In genomic region chr12:13390921-13391320, GRCh38 we compare ENCODE assay signal across 2 cellular contexts.
TF ChIP-seq lines count a peak whose summit lies in the region.

No MANE protein-coding gene starts in this region.

TF ChIP-seq in A549, 52 proteins besides CTCF, POLR2A, EP300 and RAD21 (continued from another document):
- no peak for TF ChIP-seq FOXS1 (CRISPR knock-in tag; IDR thresholded peaks at IDR 0.05)
- TF ChIP-seq KDM5A (IDR thresholded peaks at IDR 0.05): no peak
- no peak for TF ChIP-seq FOSB (CRISPR knock-in tag; IDR thresholded peaks at IDR 0.05)
- no peak for TF ChIP-seq HES2 (IDR thresholded peaks at IDR 0.05)
- TF ChIP-seq E2F6 (IDR thresholded peaks at IDR 0.05; ENCODE audit: borderline replicate concordance, low read depth): no peak
- TF ChIP-seq NR3C1 (IDR thresholded peaks at IDR 0.05): no peak
- TF ChIP-seq PHF8 (IDR thresholded peaks at IDR 0.05; ENCODE audit: borderline replicate concordance, low read depth): no peak
- no peak for TF ChIP-seq KDM1A (IDR thresholded peaks at IDR 0.05; ENCODE audit: low read depth)
- TF ChIP-seq USF2 (IDR thresholded peaks at IDR 0.05): no peak
- TF ChIP-seq RARB (CRISPR knock-in tag; IDR thresholded peaks at IDR 0.05): no peak
- TF ChIP-seq CHD2 (IDR thresholded peaks at IDR 0.05; ENCODE audit: low read length, partially characterized antibody): no peak
- no peak for TF ChIP-seq JUNB (IDR thresholded peaks at IDR 0.05)
- no peak for TF ChIP-seq ZNF302 (CRISPR knock-in tag; IDR thresholded peaks at IDR 0.05)
- TF ChIP-seq CBX2 (IDR thresholded peaks at IDR 0.05; ENCODE audit: borderline replicate concordance, low read depth): no peak
- no peak for TF ChIP-seq ATOH8 (CRISPR knock-in tag; IDR thresholded peaks at IDR 0.05; ENCODE audit: low read depth)
- TF ChIP-seq TP53 (CRISPR knock-in tag; IDR thresholded peaks at IDR 0.05): no peak
- no peak for TF ChIP-seq JUN (IDR thresholded peaks at IDR 0.05)

TF ChIP-seq in HCT116, 20 proteins besides CTCF, POLR2A, EP300 and RAD21 (continued from another document):
- TF ChIP-seq EZH2phosphoT487 (IDR thresholded peaks at IDR 0.05; ENCODE audit: borderline replicate concordance) (no peak), JUND (IDR thresholded peaks at IDR 0.05) (no peak), TCF7L2 (IDR thresholded peaks at IDR 0.05; ENCODE audit: borderline replicate concordance, extremely low read depth, insufficient read depth, insufficient read length) (no peak), CBX3 (IDR thresholded peaks at IDR 0.05; ENCODE audit: low read depth) (no peak), POLR2AphosphoS5 (IDR thresholded peaks at IDR 0.05; ENCODE audit: low read depth, low read length) (no peak), REST (IDR thresholded peaks at IDR 0.05; ENCODE audit: low read depth) (no peak), ZNF274 (IDR thresholded peaks at IDR 0.05; ENCODE audit: low read depth, low read length) (no peak), EGR1 (IDR thresholded peaks at IDR 0.05; ENCODE audit: low read depth) (no peak), SP1 (IDR thresholded peaks at IDR 0.05; ENCODE audit: low read depth) (no peak), CEBPB (IDR thresholded peaks at IDR 0.05; ENCODE audit: low read depth) (no peak), YY1 (IDR thresholded peaks at IDR 0.05; ENCODE audit: extremely low read depth, insufficient replicate concordance, low read depth, low read length) (no peak), ATF3 (IDR thresholded peaks at IDR 0.05) (no peak), ZFX (IDR thresholded peaks at IDR 0.05) (no peak), ELF1 (IDR thresholded peaks at IDR 0.05; ENCODE audit: borderline replicate concordance, low read depth) (no peak), SIN3A (IDR thresholded peaks at IDR 0.05; ENCODE audit: low read depth) (no peak)
